ENCODE assay signal across 8 cellular contexts in genomic region chr9:37120840-37121335, GRCh38. TPM values are rescaled to one million over a fixed set of nuclear protein-coding genes. Genes with fewer than 3 reads are reported as not detected.
DNase-seq lines count a peak whose midpoint lies in the region; ATAC-seq and TF ChIP-seq lines count a peak whose summit lies in the region.
"Not testable (repeated sequence)": the region's sequence is repeated elsewhere in the genome, so short reads cannot be mapped to it uniquely, and the experiment has no call there.

No MANE protein-coding gene starts in this region.

- H2AFZ ChIP-seq in GM23338, result peak overlapping the region; percentile 75
- H2AFZ ChIP-seq in SK-N-SH (ENCODE audit: low read depth), result peak overlapping the region; percentile 97; the same call in 1 of the 2 replicates
- peak overlapping the region; percentile 49 for H2AFZ ChIP-seq in neural cell (ENCODE audit: low read depth, low read length)

- in situ Hi-C loops in G401 (cut with HindIII; ENCODE audit: low sequenced_read_pairs), result not testable (repeated sequence)

- intact Hi-C loops in body of pancreas (cut with DNase I), result not testable (repeated sequence)
- intact Hi-C loops in heart left ventricle (cut with DNase I), result loop anchor here in 3 of 10 donors (2.0 to 5.0 kb wide), 2 partner anchors 39 to 42 kb away; no protein-coding TSS in a partner anchor

- H3K36me3 Mint-ChIP-seq in GM23338 (ENCODE audit: low read depth); type B pancreatic cell: not testable (repeated sequence)

- peak overlapping the region; percentile 88 for H3K4me2 ChIP-seq in GM23338
- peak overlapping the region; percentile 96 for H3K4me2 ChIP-seq in SK-N-SH
- peak overlapping the region; percentile 68 for H3K4me2 ChIP-seq in neural cell (ENCODE audit: low read length)

- H3K4me1 Mint-ChIP-seq in GM23338 (peaks cover 19% of the 10 kb centered on the region), type B pancreatic cell (ENCODE audit: unreplicated experiment) (peaks cover 17% of the 10 kb centered on the region)

- peaks cover 14% of the 10 kb centered on the region; the same call in 2 of the 3 replicates for H3K9me3 Mint-ChIP-seq in GM23338
- H3K9me3 Mint-ChIP-seq in type B pancreatic cell, result not testable (repeated sequence)

- H3K4me3 Mint-ChIP-seq in GM23338 (peak overlapping the region; percentile 91), type B pancreatic cell (peak overlapping the region; percentile 99)

- peak; percentile 40 for DNase-seq in G401 (ENCODE audit: low spot score)
- DNase-seq in GM23338 (ENCODE audit: low spot score), result peak; percentile 26
- peak; percentile 8 for DNase-seq in SK-N-SH
- peak; percentile 34 to 47 (median 44) for DNase-seq in body of pancreas
- DNase-seq in heart left ventricle, result peak in 2 of 5 donors; percentile 40 to 47
- DNase-seq in type B pancreatic cell (ENCODE audit: extremely low spot score, unreplicated experiment), result not testable (repeated sequence)

- peak overlapping the region; percentile 94 for H3K4me3 ChIP-seq in GM23338
- H3K4me3 ChIP-seq in SK-N-SH (ENCODE audit: low read depth in 2 of 2, low read length in 1 of 2), result peak overlapping the region; percentile 89 to 94
- H3K4me3 ChIP-seq in body of pancreas, result peak overlapping the region; percentile 57 to 94
- H3K4me3 ChIP-seq in heart left ventricle, result peak overlapping the region; percentile 65 to 99 (median 90)
- peak overlapping the region; percentile 81 for H3K4me3 ChIP-seq in neural cell (ENCODE audit: low read length)

- POLR2A ChIA-PET in SK-N-SH (lab: Yijun Ruan, JAX), result interaction anchor here (1.2 to 1.4 kb wide), 2 partner anchors 16 to 31 kb away, joined by 3 to 5 read pairs; no protein-coding TSS in a partner anchor

- H3K9ac ChIP-seq in SK-N-SH (peak overlapping the region; percentile 93), neural cell (ENCODE audit: low read length) (peak overlapping the region; percentile 76)

- H3K4me1 ChIP-seq in GM23338 (ENCODE audit: insufficient read depth), result peaks cover 11% of the 10 kb centered on the region; the same call in 1 of the 2 replicates
- not testable (repeated sequence) for H3K4me1 ChIP-seq in SK-N-SH (ENCODE audit: control insufficient read depth in 1 of 2, insufficient read depth in 2 of 2, low read depth in 1 of 2, low read length in 1 of 2)
- H3K4me1 ChIP-seq in body of pancreas, result peaks cover 25% of the 10 kb centered on the region
- H3K4me1 ChIP-seq in heart left ventricle, result peaks cover 3 to 26% (median 17%) of the 10 kb centered on the region in 12 donors

- not testable (repeated sequence) for TF ChIP-seq RAD21 in SK-N-SH (IDR thresholded peaks at IDR 0.05; ENCODE audit: low read length); neural cell (conservative IDR thresholded peaks at IDR 0.05)

- CTCF ChIA-PET in SK-N-SH (lab: Yijun Ruan, JAX), result interaction anchor here (0.8 to 2.0 kb wide), 2 partner anchors 141 to 247 kb away, joined by 3 to 4 read pairs; no protein-coding TSS in a partner anchor

- WGBS in SK-N-SH (ENCODE audit: low lambda C conversion rate), result 0% methylated on average over 13 of the region's 23 CpGs
- WGBS in body of pancreas, 2 donors, result 1% methylated on average over 23 of the region's 23 CpGs
- 0 to 1% (median 1%) methylated on average over 16 to 23 of the region's 23 CpGs for WGBS in heart left ventricle, 4 donors

- H3K36me3 ChIP-seq in GM23338 (ENCODE audit: insufficient read depth); SK-N-SH (replicated peaks in 1 of 2; ENCODE audit: control insufficient read depth in 1 of 2, insufficient read depth in 2 of 2, low read length in 1 of 2); body of pancreas (replicated peaks in 1 of 2; ENCODE audit: insufficient read depth in 1 of 2, low read depth in 2 of 2); heart left ventricle; neural cell (ENCODE audit: insufficient read depth, low read length): not testable (repeated sequence)

- H3F3A ChIP-seq in GM23338 (replicated peaks; ENCODE audit: low read depth); SK-N-SH (replicated peaks; ENCODE audit: insufficient read depth); neural cell (ENCODE audit: insufficient read depth, low read length, poor library complexity, severe bottlenecking): not testable (repeated sequence)

- TF ChIP-seq EP300 in SK-N-SH (IDR thresholded peaks at IDR 0.05; ENCODE audit: borderline replicate concordance in 1 of 2, low read depth in 1 of 2, low read length in 1 of 2); neural cell (conservative IDR thresholded peaks at IDR 0.05; ENCODE audit: poor library complexity, severe bottlenecking): not testable (repeated sequence)

- H3K27ac ChIP-seq in GM23338 (ENCODE audit: low read depth) (peak overlapping the region; percentile 26; the same call in 1 of the 2 replicates), SK-N-SH (ENCODE audit: low read depth in 2 of 2, low read length in 1 of 2) (peak overlapping the region; percentile 74 to 79), body of pancreas (peak overlapping the region; percentile 75 to 97 (median 93)), heart left ventricle (peak overlapping the region; percentile 70 to 96 (median 90)), neural cell (ENCODE audit: low read length) (peak overlapping the region; percentile 88)

- H3K27me3 Mint-ChIP-seq in GM23338 (ENCODE audit: insufficient read depth, low read depth, poor library complexity), result peaks cover 20% of the 10 kb centered on the region
- not testable (repeated sequence) for H3K27me3 Mint-ChIP-seq in type B pancreatic cell

- TF ChIP-seq POLR2A in body of pancreas (IDR thresholded peaks at IDR 0.05); heart left ventricle (IDR thresholded peaks at IDR 0.05): not testable (repeated sequence)

- peaks cover 24% of the 10 kb centered on the region; the same call in 1 of the 2 replicates for H4K20me1 ChIP-seq in GM23338 (replicated peaks; ENCODE audit: insufficient read depth)
- H4K20me1 ChIP-seq in SK-N-SH (ENCODE audit: insufficient read depth); neural cell (ENCODE audit: insufficient read depth): not testable (repeated sequence)

- not testable (repeated sequence) for H3K9me2 ChIP-seq in GM23338 (ENCODE audit: insufficient read depth); SK-N-SH; neural cell (ENCODE audit: insufficient read depth, low read length)

- H3K79me2 ChIP-seq in GM23338 (replicated peaks; ENCODE audit: insufficient read depth) (peaks cover 52% of the 10 kb centered on the region), SK-N-SH (ENCODE audit: insufficient read depth) (peaks cover 54% of the 10 kb centered on the region), neural cell (replicated peaks; ENCODE audit: insufficient read depth, low read length) (peaks cover 19% of the 10 kb centered on the region)

- not testable (repeated sequence) for TF ChIP-seq CTCF in GM23338 (conservative IDR thresholded peaks at IDR 0.05; ENCODE audit: low read depth in 2 of 2); SK-N-SH (IDR thresholded peaks at IDR 0.05); body of pancreas (IDR thresholded peaks at IDR 0.05); heart left ventricle (IDR thresholded peaks at IDR 0.05); neural cell (IDR thresholded peaks at IDR 0.05; ENCODE audit: poor library complexity, severe bottlenecking); type B pancreatic cell (conservative IDR thresholded peaks at IDR 0.05)

- peak overlapping the region; percentile 98 for H3K27ac Mint-ChIP-seq in GM23338
- H3K27ac Mint-ChIP-seq in type B pancreatic cell, result peak overlapping the region; percentile 100

- H3K9me3 ChIP-seq in SK-N-SH; body of pancreas; heart left ventricle; neural cell (ENCODE audit: low read length): not testable (repeated sequence)

- not testable (repeated sequence) for H3K27me3 ChIP-seq in GM23338 (ENCODE audit: insufficient read depth); SK-N-SH (ENCODE audit: insufficient read depth); body of pancreas; heart left ventricle; neural cell (ENCODE audit: insufficient read depth, low read depth, low read length)

- peak; percentile 64 for ATAC-seq in GM23338
- ATAC-seq in HG03460 (IDR thresholded peaks at IDR 0.05; ENCODE audit: unreplicated experiment), result peak; percentile 11
- peak; percentile 36 for ATAC-seq in body of pancreas
- ATAC-seq in heart left ventricle, result peak; percentile 0 to 54 (median 26)

TF ChIP-seq in SK-N-SH, 30 proteins besides CTCF, POLR2A, EP300 and RAD21:
- TF ChIP-seq YY1 (IDR thresholded peaks at IDR 0.05; ENCODE audit: low read depth), result 0 out of 2 replicates have a peak, but pooled peaks have one; percentile 1

RNA-seq across cellular contexts. Expression of gene ZCCHC7, which starts 0.5 kb away (rescaled TPM):
- total RNA-seq in G401 (2014; rRNA removed; shearing (Covaris generic)), result 14.1 and 20.5 TPM in 2 replicates
- 26.7 and 29.8 TPM in 2 replicates for total RNA-seq in GM23338 (2014; rRNA removed; shearing (Covaris generic))
- polyA plus RNA-seq in GM23338 (2016; fragmentation: Nextera tagmentation; extraction: Ambion mirVana) (34.3 and 38.8 TPM in 2 replicates), SK-N-SH (2012; rRNA removed) (12.6 and 14.2 TPM in 2 replicates), heart left ventricle (1 to 10 TPM; 3.5 to 4.8 TPM), neural cell (10.9 TPM in 2 replicates)
- 10.9 and 11.8 TPM in 2 replicates for polyA plus RNA-seq in SK-N-SH (2012; cell fraction: cytosol; rRNA removed)
- polyA plus RNA-seq in SK-N-SH (2012; cell fraction: nucleus; rRNA removed), result 18.3 and 22.0 TPM in 2 replicates
- total RNA-seq in body of pancreas (10 to 100 TPM; 10.1 to 18.1 TPM), heart left ventricle (10 to 100 TPM in 3 of 9 donors, 1 to 10 TPM in 6; 4.4 to 14.8 (median 9.1) TPM), type B pancreatic cell (ENCODE audit: low replicate concordance) (20.3 and 23.0 TPM in 2 replicates)
- polyA minus RNA-seq in neural cell, result 28.5 and 30.3 TPM in 2 replicates

Comparison
In these comparisons a context has a peak if more than half of its experiments do, and no peak if none do; other contexts are left out.
1. ATAC-seq: peak in every context shown above with its lines; median percentile 64 in GM23338; 36 in body of pancreas; 26 in heart left ventricle; 11 in HG03460.
2. H3K27ac ChIP-seq: peak in every context shown above with its lines; median percentile 93 in body of pancreas; 90 in heart left ventricle; 88 in neural cell; 76 in SK-N-SH; 26 in GM23338.